ENCODE assay signal across 10 cellular contexts in the genomic region with DNA sequence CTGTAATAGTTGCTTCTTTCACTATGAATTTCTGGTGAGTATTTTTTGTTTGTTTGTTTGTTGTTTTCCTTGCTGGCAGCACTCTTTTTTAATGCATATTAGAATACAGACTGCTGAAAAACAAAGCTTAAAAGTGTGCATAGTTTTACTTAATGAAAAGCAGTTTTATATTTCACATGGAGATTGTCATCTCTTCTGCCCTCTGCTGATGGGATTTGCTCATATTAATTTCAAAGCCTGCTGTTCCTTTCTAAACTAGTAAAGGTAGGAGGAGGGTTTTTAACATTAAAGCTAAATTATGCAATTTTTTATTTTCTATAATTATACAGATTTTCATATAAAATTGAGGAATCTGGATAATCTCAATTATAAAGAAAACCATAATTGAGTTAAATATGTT.
DNase-seq lines count a peak whose midpoint lies in the region; ATAC-seq, FAIRE-seq and TF ChIP-seq lines count a peak whose summit lies in the region.
"Had no signal": no experiment of that assay in that cellular context is flagged by ENCODE, and none has a peak within 500 bp of the region (broad histone marks: within the 10 kb centered on the region; RNA-seq: fewer than 3 reads in every experiment).

No MANE protein-coding gene starts in this region.

- peak; percentile 37 for DNase-seq in NCI-H146 treated with DMSO at 0.1 percent for 48 hours (lab: John Stamatoyannopoulos, UW; ENCODE audit: unreplicated experiment)
- no peak for DNase-seq in NCI-H146 (lab: John Stamatoyannopoulos, UW)
- DNase-seq in NCI-H748 (lab: John Stamatoyannopoulos, UW; ENCODE audit: unreplicated experiment): peak; percentile 36
- peak; percentile 4 for DNase-seq in retina
- no peak for DNase-seq in stimulated activated CD4-positive, alpha-beta T cell treated with anti-CD3 and anti-CD28 coated beads, Interleukin-2, amount 100 ng/mL, for 24 hours
- DNase-seq in MG63: no peak
- no peak for DNase-seq in right lobe of liver
- DNase-seq: foreskin melanocyte had no signal

- H3K36me3 ChIP-seq in MG63 (no peaks in the 10 kb centered on the region), right lobe of liver (no peaks in the 10 kb centered on the region)
- H3K36me3 ChIP-seq: BLaER1 had no signal

- FAIRE-seq in endometrium (lab: Jason Lieb, UNC): peak; percentile 68

- TF ChIP-seq POLR2A in right lobe of liver (IDR thresholded peaks at IDR 0.05): no peak

- no peak for ATAC-seq in right lobe of liver

- no peak overlapping the region for H3K4me3 ChIP-seq in MG63
- H3K4me3 ChIP-seq in right lobe of liver: no peak overlapping the region
- H3K4me3 ChIP-seq: BLaER1 had no signal

- H3K9me3 ChIP-seq in MG63 (no peaks in the 10 kb centered on the region), right lobe of liver (no peaks in the 10 kb centered on the region)
- H3K9me3 ChIP-seq: BLaER1 had no signal

- no peak for TF ChIP-seq CTCF in right lobe of liver (IDR thresholded peaks at IDR 0.05)

- intact Hi-C loops in right lobe of liver (cut with DNase I): no loop called here

- no peaks in the 10 kb centered on the region for H3K4me1 ChIP-seq in right lobe of liver
- H3K4me1 ChIP-seq: BLaER1 had no signal

- H3K27me3 ChIP-seq in MG63 (no peaks in the 10 kb centered on the region), right lobe of liver (no peaks in the 10 kb centered on the region)
- H3K27me3 ChIP-seq: BLaER1 had no signal

- H3K27ac ChIP-seq in right lobe of liver: no peak overlapping the region
- H3K27ac ChIP-seq: BLaER1 had no signal

Comparison
In these comparisons a context has a peak if more than half of its experiments do, and no peak if none do; other contexts are left out.
1. DNase-seq: peak in NCI-H146 treated with DMSO at 0.1 percent for 48 hours (single experiment), NCI-H748 (single experiment) and retina (single experiment); none in NCI-H146 (single experiment), stimulated activated CD4-positive, alpha-beta T cell treated with anti-CD3 and anti-CD28 coated beads, Interleukin-2, amount 100 ng/mL, for 24 hours (0 of 2), MG63 (single experiment) and right lobe of liver (0 of 3).